18 cellular contexts compared by ENCODE assay signal in the genomic region with DNA sequence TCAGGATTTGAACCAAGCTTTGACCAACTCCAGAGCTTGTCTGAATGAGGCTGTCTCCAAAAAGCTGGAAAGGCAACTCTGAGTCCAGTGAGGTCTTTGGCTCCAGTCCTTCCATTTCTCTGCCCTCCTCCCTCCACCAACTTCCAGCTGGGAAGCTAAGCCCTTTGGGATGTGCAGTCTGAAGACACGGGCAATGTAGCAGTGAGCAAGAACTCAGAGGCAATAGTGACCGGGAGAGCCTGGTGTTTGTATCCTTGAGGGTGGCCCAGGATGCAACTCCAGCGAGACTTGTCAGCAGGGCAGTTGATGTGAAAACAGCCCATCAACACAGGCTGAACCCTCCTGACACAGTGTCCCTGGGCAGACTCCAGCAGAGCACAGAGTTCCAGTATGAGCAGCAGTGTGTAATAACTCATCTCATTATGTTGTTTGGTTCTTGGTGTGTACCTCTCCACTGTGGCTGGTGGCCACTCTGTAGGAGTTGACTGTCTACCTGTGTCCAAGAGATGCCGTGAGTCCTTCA. TPM values are rescaled to one million over a fixed set of nuclear protein-coding genes. Genes with fewer than 3 reads are reported as not detected.
DNase-seq lines count a peak whose midpoint lies in the region; ATAC-seq, FAIRE-seq and TF ChIP-seq lines count a peak whose summit lies in the region.
"Had no signal": no experiment of that assay in that cellular context is flagged by ENCODE, and none has a peak within 500 bp of the region (broad histone marks: within the 10 kb centered on the region; RNA-seq: fewer than 3 reads in every experiment).

No MANE protein-coding gene starts in this region.

- 0 out of 2 replicates have a peak, but pooled peaks have one; percentile 11 for ATAC-seq in Panc1
- ATAC-seq in esophagus mucosa, result peak; percentile 6
- ATAC-seq in pancreas, result peak in 3 of 4 donors; percentile 8 to 18 (median 8)
- ATAC-seq in GM18870 (IDR thresholded peaks at IDR 0.05; ENCODE audit: unreplicated experiment), result no peak
- ATAC-seq: activated CD8-positive, alpha-beta T cell treated with anti-CD3 and anti-CD28 coated beads, Interleukin-2, amount 10 ng/mL, durations not matched to agents 7 days and 5 days; effector memory CD8-positive, alpha-beta T cell had no signal

- CTCF ChIA-PET in AG04450 (lab: Charles Lee), result interaction anchor here (0.6 to 1.4 kb wide), 6 partner anchors 9 to 101 kb away, joined by 3 to 7 read pairs (median 4); no protein-coding TSS in a partner anchor
- CTCF ChIA-PET in Panc1 (lab: Charles Lee), result no interaction called here

- in situ Hi-C loops in Panc1 (cut with HindIII; ENCODE audit: low pct_unique_long_range_greater_than_20kb, low sequenced_read_pairs), result no loop called here

- H3K27me3 ChIP-seq in AG04450 (ENCODE audit: control insufficient read depth, insufficient read depth, low read length), result no peaks in the 10 kb centered on the region
- no peaks in the 10 kb centered on the region for H3K27me3 ChIP-seq in Panc1 (ENCODE audit: control insufficient read depth, insufficient read depth, low read length)
- no peaks in the 10 kb centered on the region for H3K27me3 ChIP-seq in pancreas
- H3K27me3 ChIP-seq in spleen (replicated peaks in 1 of 7), result peaks cover 0 to 14% (median 0%) of the 10 kb centered on the region in 7 donors

- no peaks in the 10 kb centered on the region for H3K36me3 Mint-ChIP-seq in activated naive CD8-positive, alpha-beta T cell treated with anti-CD3 and anti-CD28 coated beads for 36 hours

- BruUV-seq in Panc1 (replicated peaks; lab: Mats Ljungman, UMichigan), result no TSS peak

- peaks cover 13% of the 10 kb centered on the region for H3K4me1 Mint-ChIP-seq in activated naive CD8-positive, alpha-beta T cell treated with anti-CD3 and anti-CD28 coated beads for 36 hours

- WGBS in pancreas, 2 donors, result 84 to 90% methylated on average over 4 of the region's 4 CpGs
- WGBS in spleen, 5 donors, result 65 to 95% (median 86%) methylated on average over 4 of the region's 4 CpGs

- H3K4me3 Mint-ChIP-seq in activated naive CD8-positive, alpha-beta T cell treated with anti-CD3 and anti-CD28 coated beads for 36 hours, result no peak overlapping the region
- H3K4me3 Mint-ChIP-seq: activated CD8-positive, alpha-beta T cell treated with anti-CD3 and anti-CD28 coated beads, Interleukin-2, amount 10 ng/mL, durations not matched to agents 7 days and 5 days; effector memory CD8-positive, alpha-beta T cell had no signal

- H3K9me3 Mint-ChIP-seq in activated naive CD8-positive, alpha-beta T cell treated with anti-CD3 and anti-CD28 coated beads for 36 hours, result no peaks in the 10 kb centered on the region
- H3K9me3 Mint-ChIP-seq: effector memory CD8-positive, alpha-beta T cell had no signal

- H3K4me3 ChIP-seq in AG04450 (ENCODE audit: low read depth, low read length) (no peak overlapping the region), Panc1 (ENCODE audit: low read depth in 2 of 2, low read length in 2 of 2) (no peak overlapping the region), pancreas (no peak overlapping the region), spleen (no peak overlapping the region)
- H3K4me3 ChIP-seq: thoracic aorta had no signal

- FAIRE-seq in pancreas (lab: Jason Lieb, UNC), result no peak

- no peak for TF ChIP-seq POLR2A in spleen (IDR thresholded peaks at IDR 0.05)

- H3K27me3 Mint-ChIP-seq in activated naive CD8-positive, alpha-beta T cell treated with anti-CD3 and anti-CD28 coated beads for 36 hours, result peaks cover 37% of the 10 kb centered on the region

- H3K27ac Mint-ChIP-seq in activated naive CD8-positive, alpha-beta T cell treated with anti-CD3 and anti-CD28 coated beads for 36 hours, result no peak overlapping the region
- H3K27ac Mint-ChIP-seq: activated CD8-positive, alpha-beta T cell treated with anti-CD3 and anti-CD28 coated beads, Interleukin-2, amount 10 ng/mL, durations not matched to agents 7 days and 5 days; effector memory CD8-positive, alpha-beta T cell had no signal

- POLR2A ChIA-PET in AG04450 (lab: Yijun Ruan, JAX) (interaction anchor here (1.8 kb wide), 1 partner anchor 16 kb away, joined by 5 read pairs; no protein-coding TSS in a partner anchor), Panc1 (lab: Charles Lee) (no interaction called here)

- DNase-seq in AG04450 (ENCODE audit: low read depth, low spot score) (no peak), Panc1 (ENCODE audit: low read depth, low spot score) (no peak), pancreas (no peak), NCI-H2196 (lab: John Stamatoyannopoulos, UW; ENCODE audit: unreplicated experiment) (no peak), spleen (no peak)
- no peak for DNase-seq in activated naive CD8-positive, alpha-beta T cell treated with anti-CD3 and anti-CD28 coated beads for 36 hours
- DNase-seq: ACHN; activated CD8-positive, alpha-beta T cell treated with anti-CD3 and anti-CD28 coated beads, Interleukin-2, amount 10 ng/mL, durations not matched to agents 7 days and 5 days; activated effector memory CD4-positive, alpha-beta T cell treated with anti-CD3 and anti-CD28 coated beads, Interleukin-2, amount 50 U/mL, for 16 hours; effector memory CD8-positive, alpha-beta T cell; KG1; NCI-H748 treated with DMSO at 0.1 percent for 48 hours; SHP77 treated with DMSO at 0.1 percent for 48 hours; T-helper 9 cell had no signal

- H3K4me1 ChIP-seq in Panc1 (ENCODE audit: control insufficient read depth, insufficient read depth, low read length) (peaks cover 16% of the 10 kb centered on the region), pancreas (peaks cover 19 to 45% (median 21%) of the 10 kb centered on the region in 3 donors), spleen (peaks cover 0 to 12% (median 0%) of the 10 kb centered on the region in 6 donors)

- H3K9me3 ChIP-seq in AG04450 (ENCODE audit: control insufficient read depth, insufficient read depth, low read length) (peaks cover under 1% of the 10 kb centered on the region; the same call in 1 of the 2 replicates), Panc1 (ENCODE audit: control insufficient read depth, insufficient read depth, low read depth, low read length) (no peaks in the 10 kb centered on the region), pancreas (no peaks in the 10 kb centered on the region), spleen (no peaks in the 10 kb centered on the region)
- H3K9me3 ChIP-seq: neutrophil, thoracic aorta had no signal

- intact Hi-C loops in Panc1 (cut with micrococcal nuclease; ENCODE audit: unreplicated experiment), result no loop called here
- intact Hi-C loops in pancreas (cut with DNase I), result no loop called here
- intact Hi-C loops in spleen (cut with DNase I; ENCODE audit: low total_unique reads), result no loop called here

- H3K27ac ChIP-seq in AG04450 (ENCODE audit: low read depth, low read length) (peak overlapping the region; percentile 87), Panc1 (ENCODE audit: low read length) (no peak overlapping the region), pancreas (peak overlapping the region in 3 of 4 donors; percentile 13 to 74 (median 61)), spleen (peak overlapping the region in 3 of 8 donors; percentile 24 to 49 (median 26))
- H3K27ac ChIP-seq: neutrophil had no signal

- TF ChIP-seq CTCF in AG04450 (IDR thresholded peaks at IDR 0.05; ENCODE audit: low read depth, low read length) (no peak), Panc1 (IDR thresholded peaks at IDR 0.05) (no peak), pancreas (IDR thresholded peaks at IDR 0.05) (no peak), spleen (IDR thresholded peaks at IDR 0.05 in 8 of 11, conservative IDR thresholded peaks at IDR 0.05 in 3 of 11) (no peak)

- H3K36me3 ChIP-seq in Panc1 (ENCODE audit: control insufficient read depth, insufficient read depth, low read length), result no peaks in the 10 kb centered on the region
- H3K36me3 ChIP-seq in pancreas, result no peaks in the 10 kb centered on the region
- H3K36me3 ChIP-seq in spleen, result no peaks in the 10 kb centered on the region
- H3K36me3 ChIP-seq: neutrophil, thoracic aorta had no signal

RNA-seq across cellular contexts. Expression of a gene that starts 6.7 kb away (rescaled TPM):
- 13.6 and 17.8 TPM in 2 replicates for polyA plus RNA-seq in AG04450 (2011; rRNA removed)
- polyA minus RNA-seq in AG04450 (2011; rRNA and poly(A)+ RNA removed), result 19.8 and 26.1 TPM in 2 replicates
- 47.8 TPM for total RNA-seq in Panc1 (2021; ENCODE audit: unreplicated experiment)
- polyA plus RNA-seq in Panc1 (2012; ENCODE audit: insufficient read length), result 15.4 TPM
- total RNA-seq in esophagus mucosa, result 85.6 TPM
- 10 to 100 TPM in 3 of 6 donors, 1 to 10 TPM in 3; 7.9 to 22.2 (median 10.3) TPM for total RNA-seq in pancreas
- polyA plus RNA-seq in pancreas, result 1 to 10 TPM; 3.4 to 4.1 TPM
- 1 to 10 TPM in 1 of 2 experiments, under 1 TPM in 1; 0.82 to 1.1 TPM for total RNA-seq in activated naive CD8-positive, alpha-beta T cell treated with anti-CD3 and anti-CD28 coated beads for 36 hours
- total RNA-seq in spleen, result 1 to 10 TPM; 1.0 to 3.6 (median 3.0) TPM
- polyA plus RNA-seq in spleen, result under 1 TPM; 0.15 to 0.80 (median 0.18) TPM
